Comparison of ENCODE assay signal across 12 cellular contexts in the genomic region with DNA sequence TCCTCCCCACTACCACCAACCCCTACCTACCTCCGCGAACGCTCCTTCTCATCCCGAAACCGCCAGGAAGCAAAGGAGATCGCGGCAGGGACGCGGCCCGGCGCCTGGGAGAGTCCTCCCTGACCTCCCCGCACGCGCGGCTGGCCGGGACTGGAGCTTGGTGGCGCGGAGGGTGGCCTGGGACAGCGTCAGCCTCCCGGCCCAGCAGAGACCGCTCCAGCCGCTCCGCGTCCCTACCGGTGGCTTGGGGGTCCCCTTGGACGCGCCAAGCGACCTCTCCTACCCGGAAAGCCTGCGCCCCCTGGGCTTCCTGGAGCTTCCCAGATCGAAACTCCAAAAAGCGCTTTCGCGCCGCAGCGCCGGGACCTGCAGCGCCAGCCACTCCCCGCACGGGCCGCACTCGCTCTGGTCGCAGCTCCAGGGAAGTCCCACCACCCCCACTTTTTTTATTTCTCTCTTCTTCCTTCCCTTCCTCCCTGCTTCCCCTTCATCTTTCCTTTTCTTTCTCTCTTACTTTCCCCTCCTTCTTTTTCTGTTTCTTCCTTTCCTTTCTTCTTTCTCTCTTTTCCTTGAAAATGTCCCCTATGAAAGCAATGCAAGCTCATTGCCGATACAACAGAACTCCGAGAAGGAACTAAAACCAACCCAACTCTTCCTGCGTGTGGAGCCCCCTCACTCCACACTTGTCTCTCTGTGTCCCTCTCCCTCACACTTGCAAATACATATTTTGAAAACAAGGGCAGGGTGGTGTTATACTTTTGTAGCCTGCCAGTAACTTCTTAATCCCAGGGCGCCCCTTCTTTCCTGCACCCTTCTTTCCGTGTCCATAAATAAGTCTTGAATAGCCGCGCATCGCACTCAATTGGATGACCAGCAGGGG. TPM values are rescaled to one million over a fixed set of nuclear protein-coding genes. Genes with fewer than 3 reads are reported as not detected.
DNase-seq lines count a peak whose midpoint lies in the region; ATAC-seq and TF ChIP-seq lines count a peak whose summit lies in the region.
"Had no signal": no experiment of that assay in that cellular context is flagged by ENCODE, and none has a peak within 500 bp of the region (broad histone marks: within the 10 kb centered on the region; RNA-seq: fewer than 3 reads in every experiment).

No MANE protein-coding gene starts in this region.

- TF ChIP-seq CTCF in endodermal cell (conservative IDR thresholded peaks at IDR 0.05), result no peak
- no peak for TF ChIP-seq CTCF in mesothelial cell of epicardium (IDR thresholded peaks at IDR 0.05; ENCODE audit: unreplicated experiment)
- TF ChIP-seq CTCF in vagina (IDR thresholded peaks at IDR 0.05), result no peak

- 4% methylated on average over 19 to 51 of the region's 51 CpGs for WGBS in endodermal cell (ENCODE audit: insufficient coverage in 1 of 2, insufficient read length in 1 of 2), 2 experiments

- H3K36me3 Mint-ChIP-seq in endodermal cell (ENCODE audit: low read depth), result peaks cover 3% of the 10 kb centered on the region
- H3K36me3 Mint-ChIP-seq in mesothelial cell of epicardium, result peaks cover 2% of the 10 kb centered on the region
- peaks cover 11% of the 10 kb centered on the region for H3K36me3 Mint-ChIP-seq in stimulated activated memory B cell treated with anti-CD40 and anti-IgM and Interleukin-4, amounts not matched to agents 10 μg/mL and 1 μg/mL and 100 μg/mL, for 72 hours

- H3K4me1 Mint-ChIP-seq in endodermal cell (peaks cover 17% of the 10 kb centered on the region), mesothelial cell of epicardium (peaks cover 14% of the 10 kb centered on the region)
- H3K4me1 Mint-ChIP-seq in stimulated activated memory B cell treated with anti-CD40 and anti-IgM and Interleukin-4, amounts not matched to agents 10 μg/mL and 1 μg/mL and 100 μg/mL, for 72 hours, result peaks cover 7% of the 10 kb centered on the region

- H3K27me3 Mint-ChIP-seq in endodermal cell (ENCODE audit: insufficient read depth) (peaks cover 86% of the 10 kb centered on the region), mesothelial cell of epicardium (ENCODE audit: low read depth) (peaks cover 84% of the 10 kb centered on the region)
- H3K27me3 Mint-ChIP-seq in stimulated activated memory B cell treated with anti-CD40 and anti-IgM and Interleukin-4, amounts not matched to agents 10 μg/mL and 1 μg/mL and 100 μg/mL, for 72 hours, result peaks cover 78% of the 10 kb centered on the region

- intact Hi-C loops in Right ventricle myocardium inferior (cut with DNase I), result no loop called here
- intact Hi-C loops in cardiac septum (cut with DNase I), result no loop called here
- intact Hi-C loops in vagina (cut with DNase I), result loop anchor here (10.0 kb wide), 1 partner anchor 720 kb away; no protein-coding TSS in a partner anchor

- H3K4me3 Mint-ChIP-seq in endodermal cell (peak overlapping the region; percentile 63), mesothelial cell of epicardium (peak overlapping the region; percentile 60)
- no peak overlapping the region for H3K4me3 Mint-ChIP-seq in stimulated activated memory B cell treated with anti-CD40 and anti-IgM and Interleukin-4, amounts not matched to agents 10 μg/mL and 1 μg/mL and 100 μg/mL, for 72 hours

- H3K27ac Mint-ChIP-seq in endodermal cell (no peak overlapping the region), mesothelial cell of epicardium (no peak overlapping the region)
- H3K27ac Mint-ChIP-seq in stimulated activated memory B cell treated with anti-CD40 and anti-IgM and Interleukin-4, amounts not matched to agents 10 μg/mL and 1 μg/mL and 100 μg/mL, for 72 hours, result no peak overlapping the region
- H3K27ac Mint-ChIP-seq: effector memory CD8-positive, alpha-beta T cell had no signal

- H3K4me1 ChIP-seq in endodermal cell (ENCODE audit: control insufficient read depth, insufficient read depth, low read length), result no peaks in the 10 kb centered on the region
- peaks cover 25% of the 10 kb centered on the region for H3K4me1 ChIP-seq in vagina

- no peaks in the 10 kb centered on the region for H3K36me3 ChIP-seq in endodermal cell (ENCODE audit: control insufficient read depth, insufficient read depth, low read length)
- H3K36me3 ChIP-seq in vagina, result no peaks in the 10 kb centered on the region
- H3K36me3 ChIP-seq: MG63, Peyer's patch had no signal

- H3K4me3 ChIP-seq in endodermal cell (ENCODE audit: low read length) (peak overlapping the region; percentile 86), vagina (peak overlapping the region; percentile 35 to 51)
- H3K4me3 ChIP-seq: MG63 had no signal

- H3K9me3 ChIP-seq in endodermal cell (ENCODE audit: control insufficient read depth, low read length) (no peaks in the 10 kb centered on the region), vagina (peaks cover 7% of the 10 kb centered on the region)
- H3K9me3 ChIP-seq: MG63 had no signal

- no peak for ATAC-seq in Right ventricle myocardium inferior
- no peak for ATAC-seq in stimulated activated memory B cell treated with anti-CD40 and anti-IgM and Interleukin-4, amounts not matched to agents 10 μg/mL and 1 μg/mL and 100 μg/mL, for 72 hours
- ATAC-seq: effector memory CD8-positive, alpha-beta T cell had no signal

- H3K27me3 ChIP-seq in endodermal cell (ENCODE audit: control insufficient read depth, insufficient read depth, low read length, poor library complexity, severe bottlenecking), result peaks cover 69% of the 10 kb centered on the region
- peaks cover 7% of the 10 kb centered on the region for H3K27me3 ChIP-seq in vagina

- peaks cover 14% of the 10 kb centered on the region for H3K9me3 Mint-ChIP-seq in endodermal cell
- no peaks in the 10 kb centered on the region for H3K9me3 Mint-ChIP-seq in mesothelial cell of epicardium
- H3K9me3 Mint-ChIP-seq in stimulated activated memory B cell treated with anti-CD40 and anti-IgM and Interleukin-4, amounts not matched to agents 10 μg/mL and 1 μg/mL and 100 μg/mL, for 72 hours, result peaks cover 3% of the 10 kb centered on the region
- H3K9me3 Mint-ChIP-seq: effector memory CD8-positive, alpha-beta T cell had no signal

- no peak overlapping the region for H3K9ac ChIP-seq in endodermal cell (ENCODE audit: extremely low read depth, low read length, poor library complexity, severe bottlenecking)

- DNase-seq in Right ventricle myocardium inferior (ENCODE audit: missing footprints) (peak; percentile 72), cardiac septum (ENCODE audit: low spot score) (no peak), endodermal cell (peak; percentile 81), mesothelial cell of epicardium (ENCODE audit: low spot score in 2 of 2, unreplicated experiment in 2 of 2) (no peak), vagina (ENCODE audit: extremely low spot score in 2 of 2) (no peak), erythroblast (lab: John Stamatoyannopoulos, UW) (no peak), NCI-H1436 treated with DMSO at 0.1 percent for 48 hours (lab: John Stamatoyannopoulos, UW) (no peak)
- DNase-seq: effector memory CD8-positive, alpha-beta T cell; GDM1; MG63 had no signal

- no peak for TF ChIP-seq POLR2A in vagina (IDR thresholded peaks at IDR 0.05)
- no peak for TF ChIP-seq POLR2A in erythroblast (IDR thresholded peaks at IDR 0.05; ENCODE audit: low read length)

- H3K27ac ChIP-seq in endodermal cell (ENCODE audit: low read depth, low read length) (no peak overlapping the region), vagina (no peak overlapping the region)
- H3K27ac ChIP-seq: Peyer's patch had no signal

RNA-seq across cellular contexts. Expression of a gene that starts 3.8 kb away (rescaled TPM):
- 0.24 TPM for total RNA-seq in Right ventricle myocardium inferior
- not detected for total RNA-seq in cardiac septum
- 10 to 100 TPM; 24.2 to 60.5 TPM for total RNA-seq in endodermal cell
- polyA plus RNA-seq in endodermal cell (2013, experiment 1 of 2), result 27.3 TPM
- 37.6 TPM for polyA plus RNA-seq in endodermal cell (2013, experiment 2 of 2)
- total RNA-seq in mesothelial cell of epicardium, result 31.0 to 35.8 TPM (median 35.6 TPM) in 3 replicates
- total RNA-seq in vagina, result 52.1 TPM

Comparison
In these comparisons a context has a peak if more than half of its experiments do, and no peak if none do; other contexts are left out.
1. DNase-seq: peak in Right ventricle myocardium inferior (single experiment) and endodermal cell (single experiment); none in cardiac septum (single experiment), mesothelial cell of epicardium (0 of 2), vagina (0 of 2), erythroblast (0 of 2) and NCI-H1436 treated with DMSO at 0.1 percent for 48 hours (single experiment).
2. RNA of a gene that starts 3.8 kb away (total RNA-seq): 24.2 to 60.5 TPM in endodermal cell, 52.1 TPM in vagina (single experiment) and 31.0 to 35.8 TPM in mesothelial cell of epicardium; 0.24 TPM in Right ventricle myocardium inferior (single experiment) and not detected in cardiac septum (single experiment); every median in the first group is over 10 times any median in the second.